In the genomic region with DNA sequence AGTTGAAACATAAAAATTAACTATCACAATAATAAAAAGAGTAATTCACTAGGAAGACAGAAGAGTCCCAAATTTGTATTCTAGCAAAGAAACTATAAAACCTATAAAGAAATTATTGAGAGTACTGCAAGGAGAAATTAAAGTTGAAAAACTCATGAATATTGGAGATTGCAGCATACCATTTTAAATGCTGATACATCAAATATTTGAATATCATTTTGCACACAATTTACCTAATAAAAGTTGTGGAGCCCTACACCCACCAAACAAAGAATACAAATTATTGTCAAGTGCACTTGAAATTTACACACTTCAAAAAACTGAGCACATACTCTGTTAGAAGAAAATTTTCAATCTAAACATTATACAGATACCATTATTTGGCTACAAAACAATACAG, we compare ENCODE assay signal across 23 cellular contexts.
DNase-seq lines count a peak whose midpoint lies in the region; ATAC-seq, FAIRE-seq and TF ChIP-seq lines count a peak whose summit lies in the region.
"Had no signal": no experiment of that assay in that cellular context is flagged by ENCODE, and none has a peak within 500 bp of the region (broad histone marks: within the 10 kb centered on the region; RNA-seq: fewer than 3 reads in every experiment).

No MANE protein-coding gene starts in this region.

- FAIRE-seq in HepG2 (lab: Jason Lieb, UNC), result no peak
- no peak for FAIRE-seq in K562 (lab: Jason Lieb, UNC)
- FAIRE-seq: GM12878, GM12892, GM19239 had no signal

- in situ Hi-C loops in HepG2 (cut with HindIII; ENCODE audit: extremely low pct_ligation_motif_present, low pct_unique_long_range_greater_than_20kb) (no loop called here), K562 (cut with MboI) (no loop called here)

- H3K4me3 ChIP-seq in HepG2 (replicated peaks in 1 of 3; ENCODE audit: insufficient read depth in 1 of 3, low read depth in 2 of 3, low read length in 3 of 3), result no peak overlapping the region
- no peak overlapping the region for H3K4me3 ChIP-seq in right lobe of liver
- no peak overlapping the region for H3K4me3 ChIP-seq in K562
- H3K4me3 ChIP-seq: BLaER1, GM12878 had no signal

- no peak for TF ChIP-seq CTCF in HepG2 (CRISPR knock-in tag; IDR thresholded peaks at IDR 0.05)
- no peak for TF ChIP-seq CTCF in right lobe of liver (IDR thresholded peaks at IDR 0.05)
- no peak for TF ChIP-seq CTCF in K562 (IDR thresholded peaks at IDR 0.05 in 2 of 3, conservative IDR thresholded peaks at IDR 0.05 in 1 of 3; ENCODE audit: insufficient read depth in 2 of 3, low read depth in 1 of 3, low read length in 3 of 3)

- H2AFZ ChIP-seq in HepG2 (ENCODE audit: low read length), result no peak overlapping the region
- no peak overlapping the region for H2AFZ ChIP-seq in K562 (ENCODE audit: low read depth, low read length)

- H4K20me1 ChIP-seq in HepG2 (ENCODE audit: insufficient read depth, low read length) (no peaks in the 10 kb centered on the region), K562 (replicated peaks; ENCODE audit: control insufficient read depth, insufficient read depth, low read length) (no peaks in the 10 kb centered on the region)
- H4K20me1 ChIP-seq: BLaER1 had no signal

- H3K9me3 ChIP-seq in HepG2 (ENCODE audit: low read length) (peaks cover 10% of the 10 kb centered on the region), right lobe of liver (no peaks in the 10 kb centered on the region), K562 (replicated peaks; ENCODE audit: control insufficient read depth, insufficient read depth, low read depth, low read length) (no peaks in the 10 kb centered on the region)
- H3K9me3 ChIP-seq: BE2C, BLaER1 had no signal

- H3K27me3 ChIP-seq in HepG2 (ENCODE audit: control insufficient read depth in 1 of 2, insufficient read depth in 2 of 2, low read length in 2 of 2) (no peaks in the 10 kb centered on the region), right lobe of liver (no peaks in the 10 kb centered on the region), K562 (ENCODE audit: control insufficient read depth in 2 of 2, insufficient read depth in 2 of 2, low read length in 2 of 2) (no peaks in the 10 kb centered on the region)
- H3K27me3 ChIP-seq: BE2C, BLaER1 had no signal

- H3K36me3 ChIP-seq in HepG2 (replicated peaks in 1 of 2; ENCODE audit: control insufficient read depth in 1 of 2, insufficient read depth in 2 of 2, low read length in 2 of 2) (no peaks in the 10 kb centered on the region), right lobe of liver (no peaks in the 10 kb centered on the region), K562 (ENCODE audit: control insufficient read depth, insufficient read depth, low read length) (no peaks in the 10 kb centered on the region)
- H3K36me3 ChIP-seq: BE2C, BLaER1 had no signal

- H3K27ac ChIP-seq in HepG2 (ENCODE audit: extremely low read length, insufficient read depth, low read length), result no peak overlapping the region
- no peak overlapping the region for H3K27ac ChIP-seq in right lobe of liver
- H3K27ac ChIP-seq in K562 (ENCODE audit: extremely low read depth, low read depth, low read length), result no peak overlapping the region
- H3K27ac ChIP-seq: 22Rv1, BLaER1 had no signal

- no peak for TF ChIP-seq EP300 in HepG2 (IDR thresholded peaks at IDR 0.05; ENCODE audit: low read depth in 2 of 2, low read length in 2 of 2)
- no peak for TF ChIP-seq EP300 in HepG2 (CRISPR knock-in tag; IDR thresholded peaks at IDR 0.05; ENCODE audit: borderline replicate concordance)
- no peak for TF ChIP-seq EP300 in K562 (IDR thresholded peaks at IDR 0.05; ENCODE audit: low read length)

- ATAC-seq in HepG2 (no peak), right lobe of liver (no peak), K562 (no peak)

- TF ChIP-seq RAD21 in HepG2 (CRISPR knock-in tag; IDR thresholded peaks at IDR 0.05), result no peak
- TF ChIP-seq RAD21 in K562 (CRISPR knock-in tag; conservative IDR thresholded peaks at IDR 0.05 in 1 of 2, IDR thresholded peaks at IDR 0.05 in 1 of 2), result no peak

- POLR2A ChIA-PET in HepG2 (lab: Yijun Ruan, JAX) (no interaction called here), K562 (lab: Yijun Ruan, JAX) (no interaction called here)

- no peaks in the 10 kb centered on the region for H3K9me1 ChIP-seq in K562 (ENCODE audit: control insufficient read depth, insufficient read depth, low read length)

- no peak for TF ChIP-seq POLR2A in HepG2 (IDR thresholded peaks at IDR 0.05; ENCODE audit: insufficient read depth in 1 of 2, low read depth in 2 of 2, low read length in 2 of 2)
- TF ChIP-seq POLR2A in right lobe of liver (IDR thresholded peaks at IDR 0.05), result no peak
- no peak for TF ChIP-seq POLR2A in K562 (conservative IDR thresholded peaks at IDR 0.05)

- H3K9ac ChIP-seq in HepG2 (ENCODE audit: insufficient read depth, low read depth, low read length), result no peak overlapping the region
- no peak overlapping the region for H3K9ac ChIP-seq in K562 (ENCODE audit: insufficient read depth in 1 of 2, low read depth in 2 of 2, low read length in 2 of 2)
- H3K9ac ChIP-seq: BLaER1 had no signal

- no peaks in the 10 kb centered on the region for H3K4me1 ChIP-seq in HepG2 (ENCODE audit: insufficient read depth, low read length)
- no peaks in the 10 kb centered on the region for H3K4me1 ChIP-seq in right lobe of liver
- no peaks in the 10 kb centered on the region for H3K4me1 ChIP-seq in K562 (replicated peaks in 1 of 2; ENCODE audit: control insufficient read depth in 2 of 2, insufficient read depth in 2 of 2, low read length in 2 of 2)
- H3K4me1 ChIP-seq: BE2C, BLaER1 had no signal

- CTCF ChIA-PET in HepG2 (lab: Yijun Ruan, JAX; ENCODE audit: low intra/inter-chr PET ratio, low total read pairs) (no interaction called here), K562 (lab: Yijun Ruan, JAX; ENCODE audit: low intra/inter-chr PET ratio) (no interaction called here)

- no peak overlapping the region for H3K4me2 ChIP-seq in HepG2 (ENCODE audit: low read depth, low read length)
- H3K4me2 ChIP-seq in K562 (ENCODE audit: insufficient read depth, low read length), result no peak overlapping the region
- H3K4me2 ChIP-seq: BLaER1 had no signal

- H3K79me2 ChIP-seq in HepG2 (ENCODE audit: insufficient read depth, low read length), result no peaks in the 10 kb centered on the region
- no peaks in the 10 kb centered on the region for H3K79me2 ChIP-seq in K562 (ENCODE audit: control insufficient read depth, insufficient read depth, low read length)

- no TSS peak for BruUV-seq in HepG2 (replicated peaks; lab: Mats Ljungman, UMichigan)
- no TSS peak for BruUV-seq in K562 (replicated peaks; lab: Mats Ljungman, UMichigan)

- intact Hi-C loops in HepG2 (cut with micrococcal nuclease; ENCODE audit: unreplicated experiment) (no loop called here), right lobe of liver (cut with DNase I) (no loop called here), K562 (cut with micrococcal nuclease) (no loop called here)

- DNase-seq in HepG2 (ENCODE audit: low spot score), result no peak
- no peak for DNase-seq in right lobe of liver
- no peak for DNase-seq in K562 (ENCODE audit: extremely low read depth in 1 of 4, low spot score in 3 of 4)
- no peak for DNase-seq in NCI-H2196 treated with DMSO at 0.1 percent for 48 hours (lab: John Stamatoyannopoulos, UW; ENCODE audit: unreplicated experiment)
- no peak for DNase-seq in effector CD8-positive, alpha-beta T cell (lab: John Stamatoyannopoulos, UW)
- DNase-seq: BE2C; C1 segment of cervical spinal cord; CD4-positive, alpha-beta memory T cell; CD4-positive, CD25-positive, alpha-beta regulatory T cell; CD8-positive, alpha-beta memory T cell; COR-L47; DMS 273 treated with DMSO at 0.1 percent for 48 hours; DMS153; DMS53; DMS79; DND-41; EL; GDM1 had no signal

TF ChIP-seq in HepG2, 621 proteins besides CTCF, POLR2A, EP300 and RAD21 (continues in another document):
- TF ChIP-seq, protein P1, sequence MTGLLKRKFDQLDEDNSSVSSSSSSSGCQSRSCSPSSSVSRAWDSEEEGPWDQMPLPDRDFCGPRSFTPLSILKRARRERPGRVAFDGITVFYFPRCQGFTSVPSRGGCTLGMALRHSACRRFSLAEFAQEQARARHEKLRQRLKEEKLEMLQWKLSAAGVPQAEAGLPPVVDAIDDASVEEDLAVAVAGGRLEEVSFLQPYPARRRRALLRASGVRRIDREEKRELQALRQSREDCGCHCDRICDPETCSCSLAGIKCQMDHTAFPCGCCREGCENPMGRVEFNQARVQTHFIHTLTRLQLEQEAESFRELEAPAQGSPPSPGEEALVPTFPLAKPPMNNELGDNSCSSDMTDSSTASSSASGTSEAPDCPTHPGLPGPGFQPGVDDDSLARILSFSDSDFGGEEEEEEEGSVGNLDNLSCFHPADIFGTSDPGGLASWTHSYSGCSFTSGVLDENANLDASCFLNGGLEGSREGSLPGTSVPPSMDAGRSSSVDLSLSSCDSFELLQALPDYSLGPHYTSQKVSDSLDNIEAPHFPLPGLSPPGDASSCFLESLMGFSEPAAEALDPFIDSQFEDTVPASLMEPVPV (CRISPR knock-in tag; IDR thresholded peaks at IDR 0.05), result no peak
- TF ChIP-seq ZNF383 (CRISPR knock-in tag; IDR thresholded peaks at IDR 0.05; ENCODE audit: borderline replicate concordance) (no peak), ZNF614 (CRISPR knock-in tag; IDR thresholded peaks at IDR 0.05; ENCODE audit: borderline replicate concordance) (no peak), NFKB2 (CRISPR knock-in tag; IDR thresholded peaks at IDR 0.05; ENCODE audit: borderline replicate concordance) (no peak), NFKBIZ (CRISPR knock-in tag; IDR thresholded peaks at IDR 0.05) (no peak), BHLHE40 (IDR thresholded peaks at IDR 0.05; ENCODE audit: low read length) (no peak)

TF ChIP-seq in K562, 482 proteins besides CTCF, POLR2A, EP300 and RAD21:
- peak; percentile 26; the same call in 1 of the 2 replicates for TF ChIP-seq C11orf30 (IDR thresholded peaks at IDR 0.05; ENCODE audit: low read depth)
- no peak for TF ChIP-seq PTBP1 (IDR thresholded peaks at IDR 0.05; ENCODE audit: low read depth, low read length)
- TF ChIP-seq MAFK (IDR thresholded peaks at IDR 0.05; ENCODE audit: low read length), result peak; percentile 50; the same call in 1 of the 2 replicates
- peak; percentile 73 for TF ChIP-seq ZNF316 (IDR thresholded peaks at IDR 0.05)
- peak; percentile 65 for TF ChIP-seq MAFF (IDR thresholded peaks at IDR 0.05; ENCODE audit: low read length)
- TF ChIP-seq NR4A1 (CRISPR knock-in tag; IDR thresholded peaks at IDR 0.05), result no peak
- no peak for TF ChIP-seq NR4A1 (tag; IDR thresholded peaks at IDR 0.05)
- TF ChIP-seq ZNF764 (CRISPR knock-in tag; IDR thresholded peaks at IDR 0.05; ENCODE audit: low read depth), result no peak
TF ChIP-seq in K562: peak in this region for 4.
